In genomic region chr1:153922076-153922837, GRCh38 we compare ENCODE assay signal across 8 cellular contexts. TPM values are rescaled to one million over a fixed set of nuclear protein-coding genes. Genes with fewer than 3 reads are reported as not detected.
DNase-seq lines count a peak whose midpoint lies in the region; ATAC-seq and TF ChIP-seq lines count a peak whose summit lies in the region.

No MANE protein-coding gene starts in this region.

- DNase-seq in DMS79 treated with DMSO at 0.1 percent for 48 hours (lab: John Stamatoyannopoulos, UW) (peak; percentile 51), DMS79 (lab: John Stamatoyannopoulos, UW) (no peak), caudate nucleus (lab: John Stamatoyannopoulos, UW) (peak in 33 of 61 donors; percentile 22 to 87 (median 51)), lower leg skin (ENCODE audit: low spot score in 2 of 2) (peak in 1 of 2 donors; percentile 91)
- peak; percentile 38 to 53 for DNase-seq in stimulated activated CD8-positive, alpha-beta memory T cell treated with anti-CD3 and anti-CD28 coated beads, Interleukin-15, amount 100 ng/mL, for 4 hours (ENCODE audit: low read depth in 2 of 2)

- no peak for TF ChIP-seq POLR2A in lower leg skin (IDR thresholded peaks at IDR 0.05)

- peaks cover 4% of the 10 kb centered on the region; the same call in 1 of the 2 replicates for H4K20me1 ChIP-seq in SU-DHL-6 (ENCODE audit: low read depth, low read length)

- TF ChIP-seq CTCF in SU-DHL-6 (IDR thresholded peaks at IDR 0.05; ENCODE audit: insufficient read depth, low read length, poor library complexity, severe bottlenecking) (no peak), lower leg skin (IDR thresholded peaks at IDR 0.05) (no peak)

- H3K4me1 ChIP-seq in HUES6 (ENCODE audit: control insufficient read depth, insufficient read depth, low read length), result peaks cover 17% of the 10 kb centered on the region

- H2AFZ ChIP-seq in SU-DHL-6 (ENCODE audit: low read depth, low read length, severe bottlenecking), result no peak overlapping the region

- no peaks in the 10 kb centered on the region for H3K9me2 ChIP-seq in SU-DHL-6 (replicated peaks; ENCODE audit: insufficient read depth, low read length)

- H3K4me3 ChIP-seq in HUES6 (ENCODE audit: low read depth, low read length) (peak overlapping the region; percentile 83), SU-DHL-6 (ENCODE audit: insufficient read depth, low read length, poor library complexity, severe bottlenecking) (peak overlapping the region; percentile 83), lower leg skin (ENCODE audit: low read depth, poor library complexity, severe bottlenecking) (peak overlapping the region; percentile 94)

- 1% methylated on average over 30 to 55 of the region's 68 CpGs for WGBS in lower leg skin, 2 donors

- H3K36me3 ChIP-seq in HUES6 (ENCODE audit: control insufficient read depth, insufficient read depth, low read length) (peaks cover 13% of the 10 kb centered on the region), SU-DHL-6 (ENCODE audit: low read length) (0 out of 2 replicates have a peak, but pooled peaks cover 10% of the 10 kb centered on the region)

- H3K4me2 ChIP-seq in SU-DHL-6 (ENCODE audit: low read depth, low read length, poor library complexity, severe bottlenecking), result peak overlapping the region; percentile 74

- peaks cover 50% of the 10 kb centered on the region for H3K79me2 ChIP-seq in SU-DHL-6 (ENCODE audit: insufficient read depth, low read length)

- H3K27me3 ChIP-seq in HUES6 (ENCODE audit: control insufficient read depth, insufficient read depth, low read length) (no peaks in the 10 kb centered on the region), SU-DHL-6 (ENCODE audit: low read length) (no peaks in the 10 kb centered on the region)

- ATAC-seq in GM21447 (IDR thresholded peaks at IDR 0.05; ENCODE audit: unreplicated experiment), result peak; percentile 19

- H3K9me3 ChIP-seq in HUES6 (ENCODE audit: control insufficient read depth, insufficient read depth, low read depth, low read length), result no peaks in the 10 kb centered on the region
- no peaks in the 10 kb centered on the region for H3K9me3 ChIP-seq in SU-DHL-6 (ENCODE audit: insufficient read depth, low read length)

- H3K27ac ChIP-seq in HUES6 (ENCODE audit: low read depth, low read length), result peak overlapping the region; percentile 79; the same call in 1 of the 2 replicates
- peak overlapping the region; percentile 85 for H3K27ac ChIP-seq in SU-DHL-6 (ENCODE audit: low read depth, low read length)
- peak overlapping the region; percentile 87 for H3K27ac ChIP-seq in caudate nucleus (ENCODE audit: low read depth, low read length)

- intact Hi-C loops in lower leg skin (cut with DNase I; ENCODE audit: low total_unique reads), result no loop called here

- H3K9ac ChIP-seq in HUES6 (ENCODE audit: low read length) (peak overlapping the region; percentile 90), SU-DHL-6 (ENCODE audit: low read length) (peak overlapping the region; percentile 89)

- peaks cover 8% of the 10 kb centered on the region for H3F3A ChIP-seq in SU-DHL-6 (ENCODE audit: insufficient read depth)

RNA-seq across cellular contexts. Expression of gene GATAD2B, which starts 0.5 kb away (rescaled TPM):
- 10 to 100 TPM; 24.1 to 49.3 (median 29.3) TPM for total RNA-seq in lower leg skin

RNA-seq across cellular contexts. Expression of gene DENND4B, which starts 24.3 kb away (rescaled TPM):
- 10 to 100 TPM; 18.4 to 31.1 (median 20.5) TPM for total RNA-seq in lower leg skin

RNA-seq across cellular contexts. Expression of gene CRTC2, which starts 36.2 kb away (rescaled TPM):
- 10 to 100 TPM; 14.3 to 28.1 (median 21.1) TPM for total RNA-seq in lower leg skin

RNA-seq across cellular contexts. Expression of gene SLC39A1, which starts 41.1 kb away (rescaled TPM):
- total RNA-seq in lower leg skin, result 100 to 1,000 TPM in 2 of 4 donors, 10 to 100 TPM in 2; 88.6 to 105 (median 98.8) TPM

RNA-seq across cellular contexts. Expression of gene CREB3L4, which starts 45.4 kb away (rescaled TPM):
- 10 to 100 TPM; 18.7 to 25.5 (median 22.9) TPM for total RNA-seq in lower leg skin
